Comparison of ENCODE assay signal across 15 cellular contexts in genomic region chr12:116186482-116187157, GRCh38.
DNase-seq lines count a peak whose midpoint lies in the region; ATAC-seq and TF ChIP-seq lines count a peak whose summit lies in the region.
"Had no signal": no experiment of that assay in that cellular context is flagged by ENCODE, and none has a peak within 500 bp of the region (broad histone marks: within the 10 kb centered on the region; RNA-seq: fewer than 3 reads in every experiment).

No MANE protein-coding gene starts in this region.

- H3K4me3 Mint-ChIP-seq in stimulated activated naive CD8-positive, alpha-beta T cell treated with anti-CD3 and anti-CD28 coated beads, Interleukin-15, Interleukin-2, amounts not matched to agents 100 ng/mL and 50 ng/mL, for 24 hours: peak overlapping the region; percentile 28
- H3K4me3 Mint-ChIP-seq in activated naive CD8-positive, alpha-beta T cell treated with anti-CD3 and anti-CD28 coated beads, Interleukin-2, amount 10 ng/mL, durations not matched to agents 7 days and 5 days: peak overlapping the region; percentile 20
- no peak overlapping the region for H3K4me3 Mint-ChIP-seq in activated CD4-positive, alpha-beta memory T cell treated with anti-CD3 and anti-CD28 coated beads for 36 hours
- no peak overlapping the region for H3K4me3 Mint-ChIP-seq in MCF 10A (ENCODE audit: unreplicated experiment)
- H3K4me3 Mint-ChIP-seq: WTC11 had no signal

- peak overlapping the region; percentile 76 for H3K27ac Mint-ChIP-seq in stimulated activated naive CD8-positive, alpha-beta T cell treated with anti-CD3 and anti-CD28 coated beads, Interleukin-15, Interleukin-2, amounts not matched to agents 100 ng/mL and 50 ng/mL, for 24 hours
- H3K27ac Mint-ChIP-seq in activated naive CD8-positive, alpha-beta T cell treated with anti-CD3 and anti-CD28 coated beads, Interleukin-2, amount 10 ng/mL, durations not matched to agents 7 days and 5 days: peak overlapping the region; percentile 22
- H3K27ac Mint-ChIP-seq in activated CD4-positive, alpha-beta memory T cell treated with anti-CD3 and anti-CD28 coated beads for 36 hours: no peak overlapping the region
- H3K27ac Mint-ChIP-seq in MCF 10A (ENCODE audit: low read depth, unreplicated experiment): no peak overlapping the region
- H3K27ac Mint-ChIP-seq: WTC11 had no signal

- no peak for TF ChIP-seq POLR2A in GM18505 (IDR thresholded peaks at IDR 0.05; ENCODE audit: borderline replicate concordance, extremely low read depth, insufficient read depth, insufficient read length)

- peaks cover 90% of the 10 kb centered on the region for H3K4me1 Mint-ChIP-seq in stimulated activated naive CD8-positive, alpha-beta T cell treated with anti-CD3 and anti-CD28 coated beads, Interleukin-15, Interleukin-2, amounts not matched to agents 100 ng/mL and 50 ng/mL, for 24 hours (ENCODE audit: low read depth)
- H3K4me1 Mint-ChIP-seq in activated naive CD8-positive, alpha-beta T cell treated with anti-CD3 and anti-CD28 coated beads, Interleukin-2, amount 10 ng/mL, durations not matched to agents 7 days and 5 days: peaks cover 45% of the 10 kb centered on the region
- peaks cover 79% of the 10 kb centered on the region for H3K4me1 Mint-ChIP-seq in activated CD4-positive, alpha-beta memory T cell treated with anti-CD3 and anti-CD28 coated beads for 36 hours (ENCODE audit: low read depth)
- H3K4me1 Mint-ChIP-seq in MCF 10A (ENCODE audit: insufficient read depth, unreplicated experiment): peaks cover 34% of the 10 kb centered on the region

- H3K9me3 Mint-ChIP-seq in stimulated activated naive CD8-positive, alpha-beta T cell treated with anti-CD3 and anti-CD28 coated beads, Interleukin-15, Interleukin-2, amounts not matched to agents 100 ng/mL and 50 ng/mL, for 24 hours: no peaks in the 10 kb centered on the region
- H3K9me3 Mint-ChIP-seq in activated naive CD8-positive, alpha-beta T cell treated with anti-CD3 and anti-CD28 coated beads, Interleukin-2, amount 10 ng/mL, durations not matched to agents 7 days and 5 days: no peaks in the 10 kb centered on the region
- no peaks in the 10 kb centered on the region for H3K9me3 Mint-ChIP-seq in activated CD4-positive, alpha-beta memory T cell treated with anti-CD3 and anti-CD28 coated beads for 36 hours
- H3K9me3 Mint-ChIP-seq in MCF 10A (ENCODE audit: unreplicated experiment): no peaks in the 10 kb centered on the region
- H3K9me3 Mint-ChIP-seq: WTC11 had no signal

- TF ChIP-seq CTCF in MCF 10A (IDR thresholded peaks at IDR 0.05; ENCODE audit: unreplicated experiment): no peak

- peaks cover 12% of the 10 kb centered on the region for H3K36me3 Mint-ChIP-seq in stimulated activated naive CD8-positive, alpha-beta T cell treated with anti-CD3 and anti-CD28 coated beads, Interleukin-15, Interleukin-2, amounts not matched to agents 100 ng/mL and 50 ng/mL, for 24 hours (ENCODE audit: low read depth)
- peaks cover 11% of the 10 kb centered on the region for H3K36me3 Mint-ChIP-seq in activated naive CD8-positive, alpha-beta T cell treated with anti-CD3 and anti-CD28 coated beads, Interleukin-2, amount 10 ng/mL, durations not matched to agents 7 days and 5 days
- no peaks in the 10 kb centered on the region for H3K36me3 Mint-ChIP-seq in activated CD4-positive, alpha-beta memory T cell treated with anti-CD3 and anti-CD28 coated beads for 36 hours
- no peaks in the 10 kb centered on the region for H3K36me3 Mint-ChIP-seq in MCF 10A (ENCODE audit: insufficient read depth, unreplicated experiment)
- H3K36me3 Mint-ChIP-seq: WTC11 had no signal

- no peaks in the 10 kb centered on the region for H3K27me3 Mint-ChIP-seq in stimulated activated naive CD8-positive, alpha-beta T cell treated with anti-CD3 and anti-CD28 coated beads, Interleukin-15, Interleukin-2, amounts not matched to agents 100 ng/mL and 50 ng/mL, for 24 hours
- H3K27me3 Mint-ChIP-seq in activated naive CD8-positive, alpha-beta T cell treated with anti-CD3 and anti-CD28 coated beads, Interleukin-2, amount 10 ng/mL, durations not matched to agents 7 days and 5 days: no peaks in the 10 kb centered on the region
- H3K27me3 Mint-ChIP-seq in activated CD4-positive, alpha-beta memory T cell treated with anti-CD3 and anti-CD28 coated beads for 36 hours: no peaks in the 10 kb centered on the region
- H3K27me3 Mint-ChIP-seq in MCF 10A (ENCODE audit: insufficient read depth, unreplicated experiment): no peaks in the 10 kb centered on the region

- no peak for DNase-seq in stimulated activated naive CD8-positive, alpha-beta T cell treated with anti-CD3 and anti-CD28 coated beads, Interleukin-15, Interleukin-2, amounts not matched to agents 100 U/mL and 50 U/mL, for 24 hours
- DNase-seq in activated naive CD8-positive, alpha-beta T cell treated with anti-CD3 and anti-CD28 coated beads, Interleukin-2, amount 10 ng/mL, durations not matched to agents 7 days and 5 days: no peak
- DNase-seq in myocyte (ENCODE audit: low read depth) (peak; percentile 31), MCF 10A (ENCODE audit: unreplicated experiment) (no peak), cortex of kidney (lab: John Stamatoyannopoulos, UW) (no peak)
- no peak for DNase-seq in activated CD4-positive, alpha-beta memory T cell treated with anti-CD3 and anti-CD28 coated beads for 36 hours
- DNase-seq: activated effector memory CD4-positive, alpha-beta T cell treated with Interleukin-2 at 50 U/mL for 16 hours; C1 segment of cervical spinal cord; esophagus squamous epithelium; NCI-H446; occipital lobe; stimulated activated CD4-positive, alpha-beta T cell treated with anti-CD3 and anti-CD28 coated beads, Interleukin-1b, Interleukin-23, amount 100 ng/mL, for 48 hours had no signal

- CTCF ChIA-PET in activated CD4-positive, alpha-beta memory T cell treated with anti-CD3 and anti-CD28 coated beads for 36 hours (lab: Charles Lee): interaction anchor here (1.1 kb wide), 1 partner anchor 90 kb away, joined by 3 read pairs; no protein-coding TSS in a partner anchor
- CTCF ChIA-PET in MCF 10A (lab: Yijun Ruan, JAX): interaction anchor here (0.7 kb wide), 1 partner anchor 1074 kb away, joined by 6 read pairs; no protein-coding TSS in a partner anchor

- intact Hi-C loops in activated CD4-positive, alpha-beta memory T cell treated with anti-CD3 and anti-CD28 coated beads for 36 hours (cut with micrococcal nuclease): no loop called here
- intact Hi-C loops in MCF 10A (cut with micrococcal nuclease): no loop called here

- ATAC-seq in stimulated activated naive CD8-positive, alpha-beta T cell treated with anti-CD3 and anti-CD28 coated beads, Interleukin-15, Interleukin-2, amounts not matched to agents 100 U/mL and 50 U/mL, for 24 hours: no peak
- ATAC-seq in activated naive CD8-positive, alpha-beta T cell treated with anti-CD3 and anti-CD28 coated beads, Interleukin-2, amount 10 ng/mL, durations not matched to agents 7 days and 5 days (ENCODE audit: low read depth): no peak
- ATAC-seq in GM18505 (IDR thresholded peaks at IDR 0.05; ENCODE audit: unreplicated experiment): no peak
- ATAC-seq: WTC11 had no signal

- POLR2A ChIA-PET in activated naive CD8-positive, alpha-beta T cell treated with anti-CD3 and anti-CD28 coated beads, Interleukin-2, amount 10 ng/mL, durations not matched to agents 7 days and 5 days (lab: Charles Lee): interaction anchor here (0.6 to 1.2 kb wide), 2 partner anchors 11 to 55 kb away, joined by 3 read pairs; no protein-coding TSS in a partner anchor
- POLR2A ChIA-PET in activated CD4-positive, alpha-beta memory T cell treated with anti-CD3 and anti-CD28 coated beads for 36 hours (lab: Charles Lee): no interaction called here
- POLR2A ChIA-PET in MCF 10A (lab: Yijun Ruan, JAX): interaction anchor here (0.6 to 1.4 kb wide), 4 partner anchors 7 to 29 kb away, joined by 3 read pairs; no protein-coding TSS in a partner anchor

- BruUV-seq in MCF 10A (replicated peaks; lab: Mats Ljungman, UMichigan): no TSS peak

Comparison
In these comparisons a context has a peak if more than half of its experiments do, and no peak if none do; other contexts are left out.
1. H3K27ac Mint-ChIP-seq: peak in stimulated activated naive CD8-positive, alpha-beta T cell treated with anti-CD3 and anti-CD28 coated beads, Interleukin-15, Interleukin-2, amounts not matched to agents 100 ng/mL and 50 ng/mL, for 24 hours (single experiment) and activated naive CD8-positive, alpha-beta T cell treated with anti-CD3 and anti-CD28 coated beads, Interleukin-2, amount 10 ng/mL, durations not matched to agents 7 days and 5 days (single experiment); none in activated CD4-positive, alpha-beta memory T cell treated with anti-CD3 and anti-CD28 coated beads for 36 hours (single experiment) and MCF 10A (single experiment).
2. H3K4me3 Mint-ChIP-seq: peak in stimulated activated naive CD8-positive, alpha-beta T cell treated with anti-CD3 and anti-CD28 coated beads, Interleukin-15, Interleukin-2, amounts not matched to agents 100 ng/mL and 50 ng/mL, for 24 hours (single experiment) and activated naive CD8-positive, alpha-beta T cell treated with anti-CD3 and anti-CD28 coated beads, Interleukin-2, amount 10 ng/mL, durations not matched to agents 7 days and 5 days (single experiment); none in activated CD4-positive, alpha-beta memory T cell treated with anti-CD3 and anti-CD28 coated beads for 36 hours (single experiment) and MCF 10A (single experiment).